ENCODE assay signal across 17 cellular contexts in genomic region chr13:62997038-62997619, GRCh38.
"Had no signal": no experiment of that assay in that cellular context is flagged by ENCODE, and none has a peak within 500 bp of the region (broad histone marks: within the 10 kb centered on the region; RNA-seq: fewer than 3 reads in every experiment).

No MANE protein-coding gene starts in this region.

- H3K36me3 Mint-ChIP-seq: activated naive CD8-positive, alpha-beta T cell treated with anti-CD3 and anti-CD28 coated beads, Interleukin-2, amount 10 ng/mL, durations not matched to agents 7 days and 5 days had no signal

- H3K4me3 Mint-ChIP-seq: activated CD4-positive, alpha-beta T cell treated with anti-CD3 and anti-CD28 coated beads, Interleukin-2, amount 10 ng/mL, durations not matched to agents 7 days and 5 days; activated naive CD8-positive, alpha-beta T cell treated with anti-CD3 and anti-CD28 coated beads, Interleukin-2, amount 10 ng/mL, durations not matched to agents 7 days and 5 days; activated T-helper 1 cell treated with anti-CD3 and anti-CD28 coated beads, Interleukin-12 subunit alpha, Interleukin-12 subunit beta, Interleukin-2, Interleukin-4 antibody, amounts not matched to agents 30 ng/mL and 10 ng/mL and 1 ng/mL, durations not matched to agents 14 hours and 24 hours and 36 hours; central memory CD8-positive, alpha-beta T cell; neural crest cell; stimulated activated naive CD8-positive, alpha-beta T cell treated with anti-CD3 and anti-CD28 coated beads, Interleukin-15, amount 100 ng/mL, for 72 hours had no signal

- H3K4me1 Mint-ChIP-seq: activated CD4-positive, alpha-beta T cell treated with anti-CD3 and anti-CD28 coated beads, Interleukin-2, amount 10 ng/mL, durations not matched to agents 7 days and 5 days; activated naive CD8-positive, alpha-beta T cell treated with anti-CD3 and anti-CD28 coated beads, Interleukin-2, amount 10 ng/mL, durations not matched to agents 7 days and 5 days; central memory CD8-positive, alpha-beta T cell; neural crest cell; stimulated activated naive CD8-positive, alpha-beta T cell treated with anti-CD3 and anti-CD28 coated beads, Interleukin-15, amount 100 ng/mL, for 72 hours had no signal

- ATAC-seq: stimulated activated naive CD8-positive, alpha-beta T cell treated with anti-CD3 and anti-CD28 coated beads, Interleukin-15, amount 100 ng/mL, for 72 hours; upper lobe of right lung had no signal

- H3K27me3 Mint-ChIP-seq: activated CD4-positive, alpha-beta T cell treated with anti-CD3 and anti-CD28 coated beads, Interleukin-2, amount 10 ng/mL, durations not matched to agents 7 days and 5 days; activated naive CD8-positive, alpha-beta T cell treated with anti-CD3 and anti-CD28 coated beads, Interleukin-2, amount 10 ng/mL, durations not matched to agents 7 days and 5 days; central memory CD8-positive, alpha-beta T cell; stimulated activated naive CD8-positive, alpha-beta T cell treated with anti-CD3 and anti-CD28 coated beads, Interleukin-15, amount 100 ng/mL, for 72 hours had no signal

- H3K27ac ChIP-seq: brain microvascular endothelial cell, coronary artery, esophagus muscularis mucosa, ovary, sigmoid colon, thoracic aorta, upper lobe of right lung had no signal

- H3K36me3 ChIP-seq: brain microvascular endothelial cell, esophagus muscularis mucosa, ovary, sigmoid colon, thoracic aorta, upper lobe of right lung had no signal

- H3K9me3 ChIP-seq: esophagus muscularis mucosa, ovary, sigmoid colon, thoracic aorta, upper lobe of right lung had no signal

- H3K27ac Mint-ChIP-seq: activated CD4-positive, alpha-beta T cell treated with anti-CD3 and anti-CD28 coated beads, Interleukin-2, amount 10 ng/mL, durations not matched to agents 7 days and 5 days; activated naive CD8-positive, alpha-beta T cell treated with anti-CD3 and anti-CD28 coated beads, Interleukin-2, amount 10 ng/mL, durations not matched to agents 7 days and 5 days; activated T-helper 1 cell treated with anti-CD3 and anti-CD28 coated beads, Interleukin-12 subunit alpha, Interleukin-12 subunit beta, Interleukin-2, Interleukin-4 antibody, amounts not matched to agents 30 ng/mL and 10 ng/mL and 1 ng/mL, durations not matched to agents 14 hours and 24 hours and 36 hours; stimulated activated naive CD8-positive, alpha-beta T cell treated with anti-CD3 and anti-CD28 coated beads, Interleukin-15, amount 100 ng/mL, for 72 hours had no signal

- H3K4me3 ChIP-seq: coronary artery, esophagus muscularis mucosa, ovary, sigmoid colon, thoracic aorta, upper lobe of right lung had no signal

- H3K27me3 ChIP-seq: brain microvascular endothelial cell, esophagus muscularis mucosa, ovary, sigmoid colon, upper lobe of right lung had no signal

- DNase-seq: activated CD4-positive, alpha-beta T cell treated with anti-CD3 and anti-CD28 coated beads, Interleukin-2, amount 10 ng/mL, durations not matched to agents 7 days and 5 days; activated naive CD4-positive, alpha-beta T cell; activated naive CD8-positive, alpha-beta T cell treated with anti-CD3 and anti-CD28 coated beads, Interleukin-2, amount 10 ng/mL, durations not matched to agents 7 days and 5 days; anterior cingulate cortex; brain microvascular endothelial cell; kidney glomerular epithelial cell; ovary; sigmoid colon; stimulated activated CD4-positive, alpha-beta T cell treated with anti-CD3 and anti-CD28 coated beads, Interleukin-1b, Interleukin-23, amount 100 ng/mL, for 48 hours; stimulated activated naive CD8-positive, alpha-beta T cell treated with anti-CD3 and anti-CD28 coated beads, Interleukin-15, amount 100 ng/mL, for 72 hours; upper lobe of right lung had no signal

- H3K4me1 ChIP-seq: esophagus muscularis mucosa, sigmoid colon, upper lobe of right lung had no signal
